ENCODE assay signal across 11 cellular contexts in the genomic region with DNA sequence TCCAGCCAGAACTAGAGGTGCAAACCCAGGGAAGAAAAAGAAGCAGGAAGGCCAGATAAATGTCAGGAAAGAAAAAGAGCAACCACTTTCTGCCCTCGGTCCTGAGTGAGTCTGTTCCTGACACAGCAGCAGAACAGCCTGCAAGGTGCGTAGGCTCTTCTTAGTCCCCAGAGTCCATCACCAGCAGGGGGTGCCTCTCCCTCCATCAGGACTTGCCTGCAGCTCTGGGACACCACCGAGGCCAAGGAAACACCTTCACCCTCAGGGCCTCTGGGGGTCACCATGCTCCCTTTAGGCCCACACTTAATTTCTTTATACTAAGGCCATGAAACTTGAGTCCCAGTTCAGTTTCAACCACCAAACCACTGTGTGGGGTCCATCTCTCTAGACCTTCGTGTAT. TPM values are rescaled to one million over a fixed set of nuclear protein-coding genes. Genes with fewer than 3 reads are reported as not detected.
DNase-seq lines count a peak whose midpoint lies in the region; ATAC-seq, FAIRE-seq and TF ChIP-seq lines count a peak whose summit lies in the region.
"Had no signal": no experiment of that assay in that cellular context is flagged by ENCODE, and none has a peak within 500 bp of the region (broad histone marks: within the 10 kb centered on the region; RNA-seq: fewer than 3 reads in every experiment).

No MANE protein-coding gene starts in this region.

- H3K79me2 ChIP-seq in keratinocyte (ENCODE audit: control insufficient read depth, insufficient read depth, low read length): no peaks in the 10 kb centered on the region

- H3K36me3 ChIP-seq in SJCRH30 (no peaks in the 10 kb centered on the region), keratinocyte (ENCODE audit: control insufficient read depth in 2 of 2, extremely low read depth in 1 of 2, insufficient read depth in 2 of 2, low read length in 2 of 2) (no peaks in the 10 kb centered on the region)
- H3K36me3 ChIP-seq: gastrocnemius medialis had no signal

- H3K9me3 ChIP-seq in SJCRH30 (replicated peaks): no peaks in the 10 kb centered on the region
- no peaks in the 10 kb centered on the region for H3K9me3 ChIP-seq in keratinocyte (ENCODE audit: control insufficient read depth, low read depth, low read length)
- H3K9me3 ChIP-seq: gastrocnemius medialis had no signal

- H3K9me1 ChIP-seq in keratinocyte (ENCODE audit: control insufficient read depth, extremely low read depth, insufficient read depth, low read length): no peaks in the 10 kb centered on the region

- no peak overlapping the region for H3K27ac ChIP-seq in SJCRH30
- H3K27ac ChIP-seq in keratinocyte (ENCODE audit: control insufficient read depth, insufficient read depth, low read length): no peak overlapping the region
- H3K27ac ChIP-seq: gastrocnemius medialis had no signal

- no peak for FAIRE-seq in keratinocyte (lab: Jason Lieb, UNC)

- no peaks in the 10 kb centered on the region for H3K4me1 Mint-ChIP-seq in T-helper 2 cell treated with Interferon-gamma antibody and Interleukin-4, amounts not matched to agents 5 μg/mL and 100 μg/mL, for 36 hours (ENCODE audit: low read depth)

- H3K4me1 ChIP-seq in SJCRH30 (peaks cover 9% of the 10 kb centered on the region; the same call in 1 of the 2 replicates), keratinocyte (ENCODE audit: control insufficient read depth, extremely low read depth, insufficient read depth, low read length) (no peaks in the 10 kb centered on the region)
- H3K4me1 ChIP-seq: gastrocnemius medialis had no signal

- ATAC-seq in HG03095 (IDR thresholded peaks at IDR 0.05; ENCODE audit: unreplicated experiment) (no peak), GM18873 (IDR thresholded peaks at IDR 0.05; ENCODE audit: low FRiP score, unreplicated experiment) (no peak)
- ATAC-seq: gastrocnemius medialis had no signal

- no peak overlapping the region for H2AFZ ChIP-seq in keratinocyte (ENCODE audit: control insufficient read depth, low read length)

- no peaks in the 10 kb centered on the region for H3K36me3 Mint-ChIP-seq in T-helper 2 cell treated with Interferon-gamma antibody and Interleukin-4, amounts not matched to agents 5 μg/mL and 100 μg/mL, for 36 hours (ENCODE audit: low read depth)

- H3K9ac ChIP-seq in keratinocyte (ENCODE audit: control insufficient read depth, extremely low read depth, insufficient read depth, low read length): no peak overlapping the region

- H3K4me3 ChIP-seq in GM12875 (ENCODE audit: low read depth, low read length) (no peak overlapping the region), SJCRH30 (no peak overlapping the region), keratinocyte (ENCODE audit: control insufficient read depth in 2 of 3, extremely low read depth in 1 of 3, insufficient read depth in 2 of 3, low read depth in 1 of 3, low read length in 3 of 3) (no peak overlapping the region)
- H3K4me3 ChIP-seq: gastrocnemius medialis had no signal

- H4K20me1 ChIP-seq in keratinocyte (ENCODE audit: control insufficient read depth, extremely low read depth, insufficient read depth, low read length): peaks cover 7% of the 10 kb centered on the region

- no peak overlapping the region for H3K27ac Mint-ChIP-seq in T-helper 2 cell treated with Interferon-gamma antibody and Interleukin-4, amounts not matched to agents 5 μg/mL and 100 μg/mL, for 36 hours

- TF ChIP-seq CTCF in GM12875 (IDR thresholded peaks at IDR 0.05; ENCODE audit: borderline replicate concordance, insufficient read depth, low read depth, low read length): peak; percentile 55
- peak; percentile 24 to 64 (median 52) for TF ChIP-seq CTCF in keratinocyte (optimal IDR thresholded peaks at IDR 0.05 in 1 of 3, IDR thresholded peaks at IDR 0.05 in 1 of 3, conservative IDR thresholded peaks at IDR 0.05 in 1 of 3; ENCODE audit: extremely low read depth in 1 of 3, insufficient read depth in 2 of 3, low read length in 3 of 3)

- DNase-seq in COLO668 (lab: John Stamatoyannopoulos, UW; ENCODE audit: unreplicated experiment) (peak; percentile 70), SJCRH30 (peak; percentile 73 to 78), keratinocyte (ENCODE audit: low read depth, low spot score) (no peak), NCI-H2029 treated with DMSO at 0.1 percent for 48 hours (lab: John Stamatoyannopoulos, UW) (no peak)
- no peak for DNase-seq in T-helper 2 cell treated with Interferon-gamma antibody and Interleukin-4, amounts not matched to agents 5 μg/mL and 100 μg/mL, for 36 hours (ENCODE audit: low spot score)
- DNase-seq: activated effector memory CD4-positive, alpha-beta T cell treated with Interleukin-2 at 50 U/mL for 16 hours; gastrocnemius medialis; NCI-H446 treated with DMSO at 0.1 percent for 48 hours had no signal

- H3K4me2 ChIP-seq in keratinocyte (ENCODE audit: control insufficient read depth, extremely low read depth, insufficient read depth, low read depth, low read length): no peak overlapping the region

- H3K27me3 Mint-ChIP-seq in T-helper 2 cell treated with Interferon-gamma antibody and Interleukin-4, amounts not matched to agents 5 μg/mL and 100 μg/mL, for 36 hours (ENCODE audit: low read depth): peaks cover 53% of the 10 kb centered on the region

- H3K9me3 Mint-ChIP-seq in T-helper 2 cell treated with Interferon-gamma antibody and Interleukin-4, amounts not matched to agents 5 μg/mL and 100 μg/mL, for 36 hours: no peaks in the 10 kb centered on the region

- dilution Hi-C loops in keratinocyte (cut with MboI; ENCODE audit: extremely low pct_ligation_motif_present, low sequenced_read_pairs): no loop called here

- H3K27me3 ChIP-seq in SJCRH30 (no peaks in the 10 kb centered on the region), keratinocyte (ENCODE audit: control insufficient read depth, extremely low read depth, insufficient read depth, low read length) (peaks cover 41% of the 10 kb centered on the region)

- no peak overlapping the region for H3K4me3 Mint-ChIP-seq in T-helper 2 cell treated with Interferon-gamma antibody and Interleukin-4, amounts not matched to agents 5 μg/mL and 100 μg/mL, for 36 hours

RNA-seq across cellular contexts. Expression of a gene that starts 43.7 kb away (rescaled TPM):
- 58.7 and 72.0 TPM in 2 replicates for total RNA-seq in SJCRH30 (2014; rRNA removed; shearing (Covaris generic))
- polyA plus RNA-seq in keratinocyte: 3.4 to 6.9 TPM (median 4.3 TPM) in 3 replicates
- polyA plus RNA-seq in keratinocyte (2011; ENCODE audit: low read depth): 0.65 TPM
- polyA plus RNA-seq in keratinocyte (2011; cell fraction: cytosol; rRNA removed): 1.9 and 2.3 TPM in 2 replicates
- 11.4 and 13.5 TPM in 2 replicates for polyA plus RNA-seq in keratinocyte (2011; cell fraction: nucleus; rRNA removed)
- polyA plus RNA-seq in keratinocyte (2012; ENCODE audit: low replicate concordance): 2.9 TPM in 2 replicates
- 4.0 to 9.7 TPM (median 9.5 TPM) in 3 replicates for polyA minus RNA-seq in keratinocyte
- polyA minus RNA-seq in keratinocyte (2011; cell fraction: cytosol; rRNA and poly(A)+ RNA removed): 2.3 TPM
- 7.2 and 10.8 TPM in 2 replicates for polyA minus RNA-seq in keratinocyte (2011; cell fraction: nucleus; rRNA and poly(A)+ RNA removed)

Comparison
In these comparisons a context has a peak if more than half of its experiments do, and no peak if none do; other contexts are left out.
1. DNase-seq: peak in COLO668 (single experiment) and SJCRH30 (2 of 2); none in keratinocyte (single experiment), NCI-H2029 treated with DMSO at 0.1 percent for 48 hours (single experiment) and T-helper 2 cell treated with Interferon-gamma antibody and Interleukin-4, amounts not matched to agents 5 μg/mL and 100 μg/mL, for 36 hours (single experiment).